5 cellular contexts compared by ENCODE assay signal in the genomic region with DNA sequence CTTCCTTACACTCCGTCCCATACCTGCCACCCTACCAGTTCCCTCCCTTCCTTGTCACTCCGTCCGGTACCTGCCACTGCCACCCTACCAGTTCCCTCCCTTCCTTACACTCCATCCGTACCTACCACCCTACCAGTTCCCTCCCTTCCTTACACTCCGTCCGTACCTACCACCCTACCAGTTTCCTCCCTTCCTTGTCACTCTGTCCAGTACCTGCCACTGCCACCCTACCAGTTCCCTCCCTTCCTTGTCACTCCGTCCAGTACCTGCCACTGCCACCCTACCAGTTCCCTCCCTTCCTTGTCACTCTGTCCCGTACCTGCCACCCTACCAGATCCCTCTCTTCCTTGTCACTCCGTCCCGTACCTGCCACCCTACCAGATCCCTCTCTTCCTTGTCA.
DNase-seq lines count a peak whose midpoint lies in the region; FAIRE-seq and TF ChIP-seq lines count a peak whose summit lies in the region.
"Not testable (repeated sequence)": the region's sequence is repeated elsewhere in the genome, so short reads cannot be mapped to it uniquely, and the experiment has no call there.

No MANE protein-coding gene starts in this region.

- H4K8ac ChIP-seq in H1 (ENCODE audit: extremely low read depth, insufficient read depth, low read length), result not testable (repeated sequence)

- CTCF ChIA-PET in MCF 10A (lab: Yijun Ruan, JAX), result not testable (repeated sequence)
- CTCF ChIA-PET in H1 (lab: Charles Lee; ENCODE audit: partially characterized antibody), result interaction anchor here (0.8 to 4.6 kb wide), 2 partner anchors 22 to 30 kb away, joined by 4 to 30 read pairs; no protein-coding TSS in a partner anchor

- not testable (repeated sequence) for TF ChIP-seq POLR2A in H1 (IDR thresholded peaks at IDR 0.05; ENCODE audit: control extremely low read depth in 1 of 2, low read depth in 2 of 2, low read length in 2 of 2); prostate gland (IDR thresholded peaks at IDR 0.05); stomach (IDR thresholded peaks at IDR 0.05)

- H2BK20ac ChIP-seq in H1 (ENCODE audit: low read length), result not testable (repeated sequence)

- not testable (repeated sequence) for H2AK5ac ChIP-seq in H1 (ENCODE audit: low read depth, low read length)

- not testable (repeated sequence) for H3K79me2 ChIP-seq in H1 (ENCODE audit: control insufficient read depth in 1 of 2, insufficient read depth in 2 of 2, low read length in 2 of 2)

- H4K20me1 ChIP-seq in H1 (replicated peaks in 1 of 2; ENCODE audit: control insufficient read depth in 1 of 2, insufficient read depth in 2 of 2, low read length in 2 of 2), result not testable (repeated sequence)

- intact Hi-C loops in MCF 10A (cut with micrococcal nuclease); prostate gland (cut with DNase I); stomach (cut with DNase I; ENCODE audit: low total_unique reads): not testable (repeated sequence)

- not testable (repeated sequence) for H3K4me1 Mint-ChIP-seq in MCF 10A (ENCODE audit: insufficient read depth, unreplicated experiment)

- H4K91ac ChIP-seq in H1 (replicated peaks; ENCODE audit: insufficient read length, low read length), result not testable (repeated sequence)

- not testable (repeated sequence) for H3K18ac ChIP-seq in H1 (ENCODE audit: extremely low read depth, low read length)

- not testable (repeated sequence) for FAIRE-seq in H1 (lab: Jason Lieb, UNC)
- FAIRE-seq in urothelium cell line (lab: Jason Lieb, UNC), result peak; percentile 13

- H2BK5ac ChIP-seq in H1 (ENCODE audit: low read depth, low read length), result not testable (repeated sequence)

- not testable (repeated sequence) for H3K27ac ChIP-seq in H1 (ENCODE audit: low read depth, low read length); prostate gland
- H3K27ac ChIP-seq in stomach, result peak overlapping the region; percentile 56 to 85 (median 69)

- not testable (repeated sequence) for H3K14ac ChIP-seq in H1 (ENCODE audit: insufficient read length)

- H2BK12ac ChIP-seq in H1 (ENCODE audit: low read depth, low read length), result 0 out of 2 replicates have a peak overlapping the region, but pooled peaks have one; percentile 39

- H3K79me1 ChIP-seq in H1 (ENCODE audit: low read depth, low read length), result not testable (repeated sequence)

- H3K4me1 ChIP-seq in H1 (replicated peaks in 1 of 4; ENCODE audit: control insufficient read depth in 3 of 4, insufficient read depth in 4 of 4, low read length in 3 of 4); prostate gland (replicated peaks): not testable (repeated sequence)
- peaks cover 9 to 14% (median 10%) of the 10 kb centered on the region in 4 donors for H3K4me1 ChIP-seq in stomach

- H3K36me3 Mint-ChIP-seq in MCF 10A (ENCODE audit: insufficient read depth, unreplicated experiment), result not testable (repeated sequence)

- not testable (repeated sequence) for H3K9me3 Mint-ChIP-seq in MCF 10A (ENCODE audit: unreplicated experiment)

- H3K23me2 ChIP-seq in H1 (ENCODE audit: low read depth, low read length), result not testable (repeated sequence)

- WGBS in H1 (ENCODE audit: extremely low coverage in 1 of 2, insufficient coverage in 1 of 2, insufficient read length in 1 of 2, insufficient replicate concordance in 2 of 2, low coverage in 1 of 2, low lambda C conversion rate in 2 of 2, missing lambda C conversion rate in 1 of 2), 2 experiments, result 89% methylated on average over 7 of the region's 10 CpGs; no CpG with 5 or more reads in 1 of the 2 experiments
- 54% methylated on average over 10 of the region's 10 CpGs for WGBS in prostate gland
- 35 to 70% (median 57%) methylated on average over 10 of the region's 10 CpGs for WGBS in stomach, 5 donors

- H3K36me3 ChIP-seq in H1 (ENCODE audit: control insufficient read depth in 2 of 4, insufficient read depth in 4 of 4, low read length in 3 of 4); prostate gland; stomach: not testable (repeated sequence)

- H3K27me3 Mint-ChIP-seq in MCF 10A (ENCODE audit: insufficient read depth, unreplicated experiment), result not testable (repeated sequence)

- not testable (repeated sequence) for TF ChIP-seq RAD21 in H1 (IDR thresholded peaks at IDR 0.05 in 1 of 2, conservative IDR thresholded peaks at IDR 0.05 in 1 of 2; ENCODE audit: low read depth in 2 of 2, low read length in 2 of 2)

- H3K9ac ChIP-seq in H1 (replicated peaks in 1 of 4; ENCODE audit: extremely low read depth in 1 of 4, low read depth in 3 of 4, low read length in 3 of 4), result not testable (repeated sequence)

- not testable (repeated sequence) for H2BK15ac ChIP-seq in H1 (ENCODE audit: low read length)

- not testable (repeated sequence) for H3K4me2 ChIP-seq in H1 (ENCODE audit: insufficient read depth in 1 of 2, low read depth in 2 of 2, low read length in 2 of 2)

- not testable (repeated sequence) for DNase-seq in MCF 10A (ENCODE audit: unreplicated experiment); H1 (ENCODE audit: low read depth in 1 of 2, low spot score in 2 of 2); urothelium cell line (ENCODE audit: low spot score)
- DNase-seq in prostate gland (ENCODE audit: low spot score) (peak; percentile 39), stomach (peak; percentile 63)

- H3K4me3 Mint-ChIP-seq in MCF 10A (ENCODE audit: unreplicated experiment), result not testable (repeated sequence)

- not testable (repeated sequence) for H3K4me3 ChIP-seq in H1 (ENCODE audit: extremely low read depth in 1 of 4, insufficient read depth in 2 of 4, low read depth in 3 of 4, low read length in 4 of 4); prostate gland; stomach

- not testable (repeated sequence) for H3K56ac ChIP-seq in H1 (replicated peaks; ENCODE audit: insufficient read length, low read depth, low read length)

- H4K5ac ChIP-seq in H1 (ENCODE audit: insufficient read length, low read depth, low read length), result not testable (repeated sequence)

- TF ChIP-seq CTCF in MCF 10A (IDR thresholded peaks at IDR 0.05; ENCODE audit: unreplicated experiment); H1 (IDR thresholded peaks at IDR 0.05; ENCODE audit: control extremely low read depth in 1 of 3, insufficient read depth in 1 of 3, low read depth in 1 of 3, low read length in 3 of 3); prostate gland (IDR thresholded peaks at IDR 0.05); stomach (IDR thresholded peaks at IDR 0.05): not testable (repeated sequence)

- H2BK120ac ChIP-seq in H1 (replicated peaks; ENCODE audit: low read depth, low read length), result not testable (repeated sequence)

- not testable (repeated sequence) for H3K23ac ChIP-seq in H1 (ENCODE audit: insufficient read length)

- H3K9me3 ChIP-seq in H1 (ENCODE audit: insufficient read depth in 2 of 2, low read depth in 1 of 2, low read length in 1 of 2); prostate gland; stomach: not testable (repeated sequence)

- TF ChIP-seq EP300 in H1 (IDR thresholded peaks at IDR 0.05; ENCODE audit: borderline replicate concordance in 1 of 2, low read depth in 2 of 2, low read length in 2 of 2); stomach (IDR thresholded peaks at IDR 0.05): not testable (repeated sequence)

- H3K27ac Mint-ChIP-seq in MCF 10A (ENCODE audit: low read depth, unreplicated experiment), result peak overlapping the region; percentile 14

- not testable (repeated sequence) for H3K27me3 ChIP-seq in H1 (replicated peaks in 1 of 4; ENCODE audit: control insufficient read depth in 3 of 4, extremely low read depth in 1 of 4, insufficient read depth in 3 of 4, low read length in 3 of 4); prostate gland (replicated peaks; ENCODE audit: insufficient read depth); stomach

- BruUV-seq in MCF 10A (replicated peaks; lab: Mats Ljungman, UMichigan), result not testable (repeated sequence)

- POLR2A ChIA-PET in MCF 10A (lab: Yijun Ruan, JAX), result not testable (repeated sequence)
- POLR2A ChIA-PET in H1 (lab: Charles Lee; ENCODE audit: partially characterized antibody), result interaction anchor here (0.7 kb wide), 1 partner anchor 380 kb away, joined by 3 read pairs; no protein-coding TSS in a partner anchor

- H3K4ac ChIP-seq in H1 (replicated peaks; ENCODE audit: insufficient read length, low read depth, low read length), result not testable (repeated sequence)

- not testable (repeated sequence) for H2AFZ ChIP-seq in H1 (ENCODE audit: low read length)
